ENCODE assay signal across 24 cellular contexts in genomic region chr22:21741790-21742189, GRCh38.
"Had no signal": no experiment of that assay in that cellular context is flagged by ENCODE, and none has a peak within 500 bp of the region (broad histone marks: within the 10 kb centered on the region; RNA-seq: fewer than 3 reads in every experiment).

No MANE protein-coding gene starts in this region.

- H3K27me3 ChIP-seq: adrenal gland had no signal

- H3K4me1 ChIP-seq: adrenal gland had no signal

- H3K4me3 Mint-ChIP-seq: activated B cell treated with CpG ODN at 0.5 μM for 24 hours; activated CD4-positive, alpha-beta memory T cell treated with anti-CD3 and anti-CD28 coated beads for 36 hours; activated CD4-positive, alpha-beta T cell treated with anti-CD3 and anti-CD28 coated beads, Interleukin-2, amount 10 ng/mL, durations not matched to agents 7 days and 5 days; activated naive CD4-positive, alpha-beta T cell treated with anti-CD3 and anti-CD28 coated beads for 36 hours; activated naive CD8-positive, alpha-beta T cell treated with anti-CD3 and anti-CD28 coated beads, Interleukin-2, amount 10 ng/mL, durations not matched to agents 7 days and 5 days; activated T-cell treated with anti-CD3 and anti-CD28 coated beads, Interleukin-2, amount 50 U/mL, for 4 hours; T-helper 1 cell treated with Interleukin-12 subunit alpha and Interleukin-12 subunit beta and Interleukin-4 antibody, amounts not matched to agents 30 μg/mL and 1 μg/mL, for 36 hours had no signal

- ATAC-seq: activated T-cell treated with anti-CD3 and anti-CD28 coated beads, Interleukin-2, amount 50 U/mL, for 4 hours; PC-3 had no signal

- DNase-seq: activated B cell treated with CpG ODN at 0.5 μM for 24 hours; activated CD4-positive, alpha-beta memory T cell treated with anti-CD3 and anti-CD28 coated beads for 36 hours; activated CD4-positive, alpha-beta T cell treated with anti-CD3 and anti-CD28 coated beads for 1 hour; activated CD4-positive, alpha-beta T cell treated with anti-CD3 and anti-CD28 coated beads, Interleukin-2, amount 10 ng/mL, durations not matched to agents 7 days and 5 days; activated CD8-positive, alpha-beta memory T cell treated with anti-CD3 and anti-CD28 coated beads for 24 hours; activated effector memory CD4-positive, alpha-beta T cell treated with anti-CD3 and anti-CD28 coated beads, Interleukin-2, amount 50 U/mL, for 16 hours; activated naive CD4-positive, alpha-beta T cell treated with anti-CD3 and anti-CD28 coated beads for 36 hours; activated naive CD8-positive, alpha-beta T cell treated with anti-CD3 and anti-CD28 coated beads, Interleukin-2, amount 10 ng/mL, durations not matched to agents 7 days and 5 days; activated T-cell treated with anti-CD3 and anti-CD28 coated beads, Interleukin-2, amount 50 U/mL, for 4 hours; adrenal gland; anterior cingulate cortex; caudate nucleus; Karpas-422; NCI-H1105 treated with DMSO at 0.1 percent for 48 hours; NCI-H1436 treated with DMSO at 0.1 percent for 48 hours; NCI-H187; NCI-H2081; NCI-H510A treated with DMSO at 0.1 percent for 48 hours; NCI-H69; NK-92 treated with Interleukin-12 subunit alpha and Interleukin-12 subunit beta, amount 100 ng/mL, for 24 hours; PC-3; SHP77 treated with DMSO at 0.1 percent for 48 hours; T-helper 9 cell had no signal

- H3K27ac ChIP-seq: adrenal gland had no signal

- H3K27me3 Mint-ChIP-seq: activated B cell treated with CpG ODN at 0.5 μM for 24 hours; activated CD4-positive, alpha-beta memory T cell treated with anti-CD3 and anti-CD28 coated beads for 36 hours had no signal

- H3K36me3 Mint-ChIP-seq: activated CD4-positive, alpha-beta memory T cell treated with anti-CD3 and anti-CD28 coated beads for 36 hours; activated naive CD8-positive, alpha-beta T cell treated with anti-CD3 and anti-CD28 coated beads, Interleukin-2, amount 10 ng/mL, durations not matched to agents 7 days and 5 days had no signal

- H3K36me3 ChIP-seq: adrenal gland had no signal

- H3K9me3 ChIP-seq: adrenal gland had no signal

- H3K9me3 Mint-ChIP-seq: activated B cell treated with CpG ODN at 0.5 μM for 24 hours; activated CD4-positive, alpha-beta memory T cell treated with anti-CD3 and anti-CD28 coated beads for 36 hours; activated CD4-positive, alpha-beta T cell treated with anti-CD3 and anti-CD28 coated beads, Interleukin-2, amount 10 ng/mL, durations not matched to agents 7 days and 5 days; activated naive CD4-positive, alpha-beta T cell treated with anti-CD3 and anti-CD28 coated beads for 36 hours; activated naive CD8-positive, alpha-beta T cell treated with anti-CD3 and anti-CD28 coated beads, Interleukin-2, amount 10 ng/mL, durations not matched to agents 7 days and 5 days; activated T-cell treated with anti-CD3 and anti-CD28 coated beads, Interleukin-2, amount 50 U/mL, for 4 hours; T-helper 1 cell treated with Interleukin-12 subunit alpha and Interleukin-12 subunit beta and Interleukin-4 antibody, amounts not matched to agents 30 μg/mL and 1 μg/mL, for 36 hours had no signal

- H3K27ac Mint-ChIP-seq: activated B cell treated with CpG ODN at 0.5 μM for 24 hours; activated CD4-positive, alpha-beta memory T cell treated with anti-CD3 and anti-CD28 coated beads for 36 hours; activated CD4-positive, alpha-beta T cell treated with anti-CD3 and anti-CD28 coated beads, Interleukin-2, amount 10 ng/mL, durations not matched to agents 7 days and 5 days; activated naive CD4-positive, alpha-beta T cell treated with anti-CD3 and anti-CD28 coated beads for 36 hours; activated naive CD8-positive, alpha-beta T cell treated with anti-CD3 and anti-CD28 coated beads, Interleukin-2, amount 10 ng/mL, durations not matched to agents 7 days and 5 days had no signal

- H3K4me3 ChIP-seq: adrenal gland had no signal
